Comparison of ENCODE assay signal across 9 cellular contexts in the genomic region with DNA sequence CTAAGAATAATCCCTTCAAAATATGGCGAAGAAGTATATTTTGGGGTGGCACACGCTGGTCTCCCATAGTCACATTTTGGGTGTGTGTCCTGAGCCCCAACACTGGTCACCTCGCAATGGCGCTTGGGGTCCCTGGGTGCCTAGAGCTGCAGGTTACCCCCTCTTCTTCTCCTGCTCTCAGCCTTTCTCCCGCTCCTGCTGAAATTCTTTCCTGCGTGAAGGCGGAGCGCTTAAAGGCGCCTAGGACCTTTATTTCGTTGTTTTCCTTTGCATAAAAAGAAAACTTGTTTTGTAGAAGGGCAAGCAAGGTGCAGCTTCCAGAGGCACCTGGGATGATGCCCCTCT. TPM values are rescaled to one million over a fixed set of nuclear protein-coding genes. Genes with fewer than 3 reads are reported as not detected.
A peak's percentile ranks its signal among the peaks of the same experiment; 100 is the strongest.
DNase-seq lines count a peak whose midpoint lies in the region; ATAC-seq and TF ChIP-seq lines count a peak whose summit lies in the region.
"Had no signal": no experiment of that assay in that cellular context is flagged by ENCODE, and none has a peak within 500 bp of the region (broad histone marks: within the 10 kb centered on the region; RNA-seq: fewer than 3 reads in every experiment).

No MANE protein-coding gene starts in this region.

- H3K36me3 ChIP-seq in GM23248 (ENCODE audit: low read depth): no peaks in the 10 kb centered on the region
- H3K36me3 ChIP-seq in skeletal muscle tissue (ENCODE audit: control insufficient read depth in 3 of 3, insufficient read depth in 3 of 3, low read length in 3 of 3): no peaks in the 10 kb centered on the region
- H3K36me3 ChIP-seq in thyroid gland: no peaks in the 10 kb centered on the region
- H3K36me3 ChIP-seq: uterus had no signal

- CTCF ChIA-PET in T-cell (lab: Charles Lee): no interaction called here

- H3K27ac ChIP-seq in GM23248 (no peak overlapping the region), skeletal muscle tissue (ENCODE audit: low read depth, low read length) (peak overlapping the region; percentile 30), thyroid gland (no peak overlapping the region)
- H3K27ac ChIP-seq: uterus had no signal

- H3K27me3 Mint-ChIP-seq in T-cell: no peaks in the 10 kb centered on the region

- H3K9me3 ChIP-seq in GM23248 (ENCODE audit: low read depth): no peaks in the 10 kb centered on the region
- no peaks in the 10 kb centered on the region for H3K9me3 ChIP-seq in skeletal muscle tissue (ENCODE audit: control insufficient read depth in 3 of 3, low read length in 3 of 3)
- H3K9me3 ChIP-seq in thyroid gland: no peaks in the 10 kb centered on the region
- H3K9me3 ChIP-seq: uterus had no signal

- H3K4me3 Mint-ChIP-seq in T-cell: peak overlapping the region; percentile 94 to 100 (median 100)

- H3K27me3 ChIP-seq in GM23248 (replicated peaks; ENCODE audit: insufficient read depth) (peaks cover 14% of the 10 kb centered on the region), skeletal muscle tissue (ENCODE audit: control insufficient read depth in 3 of 3, insufficient read depth in 3 of 3, low read length in 3 of 3) (peaks cover 31 to 63% (median 42%) of the 10 kb centered on the region in 3 donors), thyroid gland (no peaks in the 10 kb centered on the region)
- H3K27me3 ChIP-seq: uterus had no signal

- DNase-seq in GM23248: no peak
- no peak for DNase-seq in T-cell
- no peak for DNase-seq in foreskin fibroblast
- no peak for DNase-seq in sciatic nerve (ENCODE audit: low spot score)
- DNase-seq in thyroid gland: no peak
- DNase-seq in OCI-M2 (lab: John Stamatoyannopoulos, UW; ENCODE audit: unreplicated experiment): no peak
- DNase-seq: uterus had no signal

- H3K36me3 Mint-ChIP-seq in T-cell: no peaks in the 10 kb centered on the region

- no peaks in the 10 kb centered on the region for H3K79me2 ChIP-seq in GM23248 (ENCODE audit: insufficient read depth)

- no peaks in the 10 kb centered on the region for H3F3A ChIP-seq in GM23248 (ENCODE audit: insufficient read depth)

- TF ChIP-seq CTCF in foreskin fibroblast (IDR thresholded peaks at IDR 0.05; ENCODE audit: low read depth, low read length) (no peak), thyroid gland (IDR thresholded peaks at IDR 0.05) (no peak)

- H3K9me3 Mint-ChIP-seq in T-cell: no peaks in the 10 kb centered on the region

- no peaks in the 10 kb centered on the region for H3K4me1 ChIP-seq in GM23248 (ENCODE audit: insufficient read depth)
- H3K4me1 ChIP-seq in skeletal muscle tissue (ENCODE audit: control insufficient read depth in 3 of 3, insufficient read depth in 3 of 3, low read length in 3 of 3): peaks cover 2 to 6% (median 4%) of the 10 kb centered on the region in 3 donors
- peaks cover 4 to 16% of the 10 kb centered on the region in 2 donors for H3K4me1 ChIP-seq in thyroid gland

- in situ Hi-C loops in GM23248 (cut with MboI): no loop called here

- ATAC-seq in T-cell (replicated peaks in 1 of 4) (no peak), GM18520 (IDR thresholded peaks at IDR 0.05; ENCODE audit: unreplicated experiment) (no peak), sciatic nerve (no peak)

- peak overlapping the region; percentile 98 to 99 for H3K27ac Mint-ChIP-seq in T-cell

- H3K9ac ChIP-seq in GM23248: no peak overlapping the region
- H3K9ac ChIP-seq in skeletal muscle tissue (ENCODE audit: low read depth in 1 of 3, low read length in 3 of 3): no peak overlapping the region

- peak overlapping the region; percentile 71 for H3K4me2 ChIP-seq in GM23248 (ENCODE audit: unreplicated experiment)

- H3K9me2 ChIP-seq in GM23248 (ENCODE audit: insufficient read depth): no peaks in the 10 kb centered on the region

- POLR2A ChIA-PET in T-cell (lab: Charles Lee): interaction anchor here in 1 of 2 donors (0.5 kb wide), 1 partner anchor 9 kb away, joined by 3 read pairs; no protein-coding TSS in a partner anchor

- no peaks in the 10 kb centered on the region for H4K20me1 ChIP-seq in GM23248 (ENCODE audit: insufficient read depth)

- peak overlapping the region; percentile 74 for H2AFZ ChIP-seq in GM23248

- TF ChIP-seq POLR2A in thyroid gland (IDR thresholded peaks at IDR 0.05): no peak

- 34 to 35% methylated on average over 10 of the region's 10 CpGs for WGBS in GM23248 (ENCODE audit: low coverage in 1 of 2, low lambda C conversion rate in 2 of 2, missing lambda C conversion rate in 2 of 2), 2 experiments
- 24 to 28% methylated on average over 10 of the region's 10 CpGs for WGBS in thyroid gland, 2 donors

- intact Hi-C loops in sciatic nerve (cut with DNase I): no loop called here
- intact Hi-C loops in thyroid gland (cut with DNase I): no loop called here

- peak overlapping the region; percentile 73 for H3K4me3 ChIP-seq in GM23248
- H3K4me3 ChIP-seq in foreskin fibroblast (ENCODE audit: low read depth in 1 of 2, low read length in 2 of 2): peak overlapping the region; percentile 36 to 53
- peak overlapping the region in 2 of 3 donors; percentile 41 to 58 for H3K4me3 ChIP-seq in skeletal muscle tissue (ENCODE audit: low read length in 3 of 3)
- peak overlapping the region in 1 of 3 donors; percentile 38 for H3K4me3 ChIP-seq in thyroid gland (replicated peaks in 1 of 3)

- H3K4me1 Mint-ChIP-seq in T-cell: peaks cover 71 to 75% (median 71%) of the 10 kb centered on the region in 3 donors

RNA-seq across cellular contexts. Expression of a gene that starts 0.3 kb away (rescaled TPM):
- 7.1 and 8.0 TPM in 2 replicates for total RNA-seq in GM23248 (2014; rRNA removed; shearing (Covaris generic))
- polyA plus RNA-seq in GM23248 (2016; fragmentation: Nextera tagmentation; extraction: Ambion mirVana): 3.3 and 3.5 TPM in 2 replicates
- 100 to 1,000 TPM; 246 to 313 (median 280) TPM for total RNA-seq in T-cell
- 4.2 TPM for total RNA-seq in skeletal muscle tissue
- total RNA-seq in sciatic nerve: 17.9 TPM
- 1 to 10 TPM; 5.9 to 9.5 (median 7.7) TPM for total RNA-seq in thyroid gland

Comparison
In these comparisons a context has a peak if more than half of its experiments do, and no peak if none do; other contexts are left out.
1. RNA of a gene that starts 0.3 kb away (total RNA-seq): 246 to 313 TPM in T-cell; 17.9 TPM in sciatic nerve (single experiment), 5.9 to 9.5 TPM in thyroid gland, 7.1 to 8.0 TPM in GM23248 and 4.2 TPM in skeletal muscle tissue (single experiment); every median in the first group is over 10 times any median in the second.